16 cellular contexts compared by ENCODE assay signal in genomic region chr14:92709340-92710000, GRCh38. TPM values are rescaled to one million over a fixed set of nuclear protein-coding genes. Genes with fewer than 3 reads are reported as not detected.
"Had no signal": no experiment of that assay in that cellular context is flagged by ENCODE, and none has a peak within 500 bp of the region (broad histone marks: within the 10 kb centered on the region; RNA-seq: fewer than 3 reads in every experiment).

No MANE protein-coding gene starts in this region.

- ATAC-seq: activated T-cell treated with anti-CD3 and anti-CD28 coated beads, Interleukin-2, amount 50 U/mL, for 72 hours; mucosa of descending colon; natural killer cell treated with Interleukin-12 subunit alpha and Interleukin-12 subunit beta and Interleukin-15 and Interleukin-18, amount 100 ng/mL, for 72 hours; upper lobe of right lung had no signal

- H3K9me3 ChIP-seq: ascending aorta, colonic mucosa, mucosa of descending colon, upper lobe of right lung had no signal

- H3K36me3 ChIP-seq: colonic mucosa had no signal

- H3K4me3 ChIP-seq: ascending aorta, cardiac muscle cell, colonic mucosa, mucosa of descending colon, upper lobe of right lung had no signal

- H3K4me1 ChIP-seq: ascending aorta, colonic mucosa, upper lobe of right lung had no signal

- H3K27ac ChIP-seq: ascending aorta, cardiac muscle cell, colonic mucosa, upper lobe of right lung had no signal

- H3K27me3 ChIP-seq: ascending aorta, cardiac muscle cell, colonic mucosa, upper lobe of right lung had no signal

- DNase-seq: activated CD4-positive, alpha-beta memory T cell treated with anti-CD3 and anti-CD28 coated beads for 36 hours; activated gamma-delta T cell treated with Interleukin-2 at 50 U/mL for 16 hours; activated naive CD8-positive, alpha-beta T cell treated with anti-CD3 and anti-CD28 coated beads, Interleukin-2, amount 10 ng/mL, durations not matched to agents 7 days and 5 days; activated T-cell treated with anti-CD3 and anti-CD28 coated beads, Interleukin-2, amount 50 U/mL, for 72 hours; colonic mucosa; effector CD8-positive, alpha-beta T cell; hypothalamus; occipital lobe; stimulated activated CD4-positive, alpha-beta T cell treated with anti-CD3 and anti-CD28 coated beads, Interleukin-2, amount 100 ng/mL, for 48 hours; stimulated activated naive CD4-positive, alpha-beta T cell treated with Interleukin-2 at 50 U/mL for 16 hours; T1000; upper lobe of right lung had no signal

RNA-seq across cellular contexts. Expression of gene LGMN, which starts 39.0 kb away (rescaled TPM):
- total RNA-seq: natural killer cell treated with Interleukin-12 subunit alpha and Interleukin-12 subunit beta and Interleukin-15 and Interleukin-18, amount 100 ng/mL, for 72 hours had no signal
